1 cellular context compared by ENCODE assay signal in the genomic region with DNA sequence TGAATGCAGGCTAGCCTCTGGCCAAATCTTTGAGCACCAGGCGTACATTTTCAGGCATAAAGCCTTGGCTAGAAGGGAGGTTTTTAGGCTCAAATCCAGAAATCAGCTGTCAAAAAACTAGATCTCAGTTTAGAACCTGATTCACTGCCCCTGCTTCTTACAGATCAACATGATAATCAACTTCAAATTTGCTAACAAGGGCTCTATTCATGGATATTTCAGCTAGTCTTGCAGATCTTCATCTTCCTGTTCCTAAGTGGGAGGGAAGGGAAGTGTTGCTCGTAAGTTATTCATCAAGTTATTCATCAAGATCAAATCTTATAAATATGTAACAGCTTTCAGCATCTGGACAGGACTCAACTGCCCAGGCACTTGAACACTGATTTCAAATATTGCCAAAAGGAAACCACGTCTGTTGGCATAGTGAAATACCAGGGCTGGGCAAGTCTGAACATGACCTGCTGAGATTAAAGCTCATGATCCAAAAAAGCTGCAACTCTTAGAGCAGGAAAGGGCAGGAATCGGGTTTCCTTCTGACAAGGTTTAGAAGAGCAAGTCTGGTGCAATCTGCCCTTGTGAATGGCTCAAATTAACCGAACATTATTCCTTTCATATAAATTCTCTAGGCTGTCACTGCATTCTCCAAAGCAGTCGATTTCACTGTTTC.
TF ChIP-seq lines count a peak whose summit lies in the region.

No MANE protein-coding gene starts in this region.

TF ChIP-seq in SK-N-SH, 30 proteins besides CTCF, POLR2A, EP300 and RAD21 (continued from another document):
- TF ChIP-seq, protein P1, sequence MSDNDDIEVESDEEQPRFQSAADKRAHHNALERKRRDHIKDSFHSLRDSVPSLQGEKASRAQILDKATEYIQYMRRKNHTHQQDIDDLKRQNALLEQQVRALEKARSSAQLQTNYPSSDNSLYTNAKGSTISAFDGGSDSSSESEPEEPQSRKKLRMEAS (IDR thresholded peaks at IDR 0.05; ENCODE audit: low read depth): peak; percentile 85
- TF ChIP-seq NFIC (IDR thresholded peaks at IDR 0.05; ENCODE audit: borderline replicate concordance) (peak; percentile 91), CHD2 (IDR thresholded peaks at IDR 0.05; ENCODE audit: low read length, partially characterized antibody) (peak; percentile 2), SIN3A (IDR thresholded peaks at IDR 0.05; ENCODE audit: borderline replicate concordance, low read depth, low read length) (no peak), FOXM1 (IDR thresholded peaks at IDR 0.05; ENCODE audit: low read depth) (peak; percentile 97), TCF12 (IDR thresholded peaks at IDR 0.05) (peak; percentile 99), SMC3 (IDR thresholded peaks at IDR 0.05; ENCODE audit: low read depth, low read length) (0 out of 2 replicates have a peak, but pooled peaks have one; percentile 16), TEAD4 (IDR thresholded peaks at IDR 0.05; ENCODE audit: borderline replicate concordance, insufficient read depth) (peak; percentile 94), GABPA (IDR thresholded peaks at IDR 0.05; ENCODE audit: low read depth) (0 out of 2 replicates have a peak, but pooled peaks have one; percentile 20), FOXJ3 (CRISPR knock-in tag; IDR thresholded peaks at IDR 0.05) (no peak), NRF1 (IDR thresholded peaks at IDR 0.05; ENCODE audit: low read depth, low read length) (no peak), GATA2 (CRISPR knock-in tag; IDR thresholded peaks at IDR 0.05) (peak; percentile 51; the same call in 1 of the 2 replicates), RXRA (IDR thresholded peaks at IDR 0.05; ENCODE audit: borderline replicate concordance, low read depth) (peak; percentile 85), MEF2A (IDR thresholded peaks at IDR 0.05; ENCODE audit: borderline replicate concordance, low read depth) (peak; percentile 86), ELF1 (IDR thresholded peaks at IDR 0.05) (peak; percentile 61; the same call in 1 of the 2 replicates), FOSL2 (IDR thresholded peaks at IDR 0.05; ENCODE audit: borderline replicate concordance, low read depth) (peak; percentile 66), JUND (IDR thresholded peaks at IDR 0.05) (peak; percentile 91), TAF1 (IDR thresholded peaks at IDR 0.05; ENCODE audit: borderline replicate concordance, low read depth, low read length) (peak; percentile 48), RFX5 (IDR thresholded peaks at IDR 0.05; ENCODE audit: low read length) (no peak), POLR2AphosphoS5 (IDR thresholded peaks at IDR 0.05; ENCODE audit: low read depth, low read length) (peak; percentile 77)
- TF ChIP-seq, protein P2, sequence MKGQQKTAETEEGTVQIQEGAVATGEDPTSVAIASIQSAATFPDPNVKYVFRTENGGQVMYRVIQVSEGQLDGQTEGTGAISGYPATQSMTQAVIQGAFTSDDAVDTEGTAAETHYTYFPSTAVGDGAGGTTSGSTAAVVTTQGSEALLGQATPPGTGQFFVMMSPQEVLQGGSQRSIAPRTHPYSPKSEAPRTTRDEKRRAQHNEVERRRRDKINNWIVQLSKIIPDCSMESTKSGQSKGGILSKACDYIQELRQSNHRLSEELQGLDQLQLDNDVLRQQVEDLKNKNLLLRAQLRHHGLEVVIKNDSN (IDR thresholded peaks at IDR 0.05; ENCODE audit: borderline replicate concordance, low read depth): no peak
- TF ChIP-seq, protein P3, sequence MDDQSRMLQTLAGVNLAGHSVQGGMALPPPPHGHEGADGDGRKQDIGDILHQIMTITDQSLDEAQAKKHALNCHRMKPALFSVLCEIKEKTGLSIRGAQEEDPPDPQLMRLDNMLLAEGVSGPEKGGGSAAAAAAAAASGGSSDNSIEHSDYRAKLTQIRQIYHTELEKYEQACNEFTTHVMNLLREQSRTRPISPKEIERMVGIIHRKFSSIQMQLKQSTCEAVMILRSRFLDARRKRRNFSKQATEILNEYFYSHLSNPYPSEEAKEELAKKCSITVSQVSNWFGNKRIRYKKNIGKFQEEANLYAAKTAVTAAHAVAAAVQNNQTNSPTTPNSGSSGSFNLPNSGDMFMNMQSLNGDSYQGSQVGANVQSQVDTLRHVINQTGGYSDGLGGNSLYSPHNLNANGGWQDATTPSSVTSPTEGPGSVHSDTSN (IDR thresholded peaks at IDR 0.05): peak; percentile 98
